11 cellular contexts compared by ENCODE assay signal in genomic region chr20:56187791-56188190, GRCh38.
DNase-seq lines count a peak whose midpoint lies in the region; ATAC-seq and TF ChIP-seq lines count a peak whose summit lies in the region.
"Had no signal": no experiment of that assay in that cellular context is flagged by ENCODE, and none has a peak within 500 bp of the region (broad histone marks: within the 10 kb centered on the region; RNA-seq: fewer than 3 reads in every experiment).

No MANE protein-coding gene starts in this region.

- DNase-seq in NCI-H1417 (lab: John Stamatoyannopoulos, UW) = peak; percentile 52 to 97 (median 76)
- DNase-seq in NCI-H1417 treated with DMSO at 0.1 percent for 48 hours (lab: John Stamatoyannopoulos, UW) = no peak
- DNase-seq in NCI-H82 (lab: John Stamatoyannopoulos, UW) = peak; percentile 60
- no peak for DNase-seq in chondrocyte (ENCODE audit: low spot score)
- peak; percentile 11 for DNase-seq in putamen (ENCODE audit: low spot score)
- DNase-seq in T-helper 17 cell = no peak
- DNase-seq in DMS79 (lab: John Stamatoyannopoulos, UW) = no peak
- DNase-seq in NOMO-1 treated with DMSO at 0.1 percent for 48 hours (lab: John Stamatoyannopoulos, UW; ENCODE audit: unreplicated experiment) = no peak
- DNase-seq: activated CD8-positive, alpha-beta memory T cell treated with anti-CD3 and anti-CD28 coated beads, Interleukin-2, amount 50 U/mL, for 48 hours; KG1; stimulated activated naive CD4-positive, alpha-beta T cell had no signal

- peaks cover 14% of the 10 kb centered on the region for H3K9me3 Mint-ChIP-seq in chondrocyte (ENCODE audit: low read depth)

- TF ChIP-seq CTCF in chondrocyte (IDR thresholded peaks at IDR 0.05) = peak; percentile 28

- H3K36me3 Mint-ChIP-seq in chondrocyte (ENCODE audit: low read depth) (no peaks in the 10 kb centered on the region), T-helper 17 cell (ENCODE audit: low read depth) (no peaks in the 10 kb centered on the region)

- H3K27me3 Mint-ChIP-seq in chondrocyte (ENCODE audit: low read depth) (no peaks in the 10 kb centered on the region), T-helper 17 cell (no peaks in the 10 kb centered on the region)

- H3K4me1 Mint-ChIP-seq in chondrocyte (ENCODE audit: low read depth) (no peaks in the 10 kb centered on the region), T-helper 17 cell (no peaks in the 10 kb centered on the region)

- H3K27ac Mint-ChIP-seq in chondrocyte (ENCODE audit: unreplicated experiment) = no peak overlapping the region
- H3K27ac Mint-ChIP-seq in T-helper 17 cell = no peak overlapping the region

- H3K4me3 Mint-ChIP-seq in chondrocyte (ENCODE audit: unreplicated experiment) (no peak overlapping the region), T-helper 17 cell (no peak overlapping the region)

- no peak for ATAC-seq in T-helper 17 cell

- H3K9me3 ChIP-seq in T-helper 17 cell (ENCODE audit: control insufficient read depth, low read length, poor library complexity, severe bottlenecking) = no peaks in the 10 kb centered on the region

Comparison
In these comparisons a context has a peak if more than half of its experiments do, and no peak if none do; other contexts are left out.
1. DNase-seq: peak in NCI-H1417 (3 of 3), NCI-H82 (single experiment) and putamen (single experiment); none in NCI-H1417 treated with DMSO at 0.1 percent for 48 hours (single experiment), chondrocyte (single experiment), T-helper 17 cell (0 of 3), DMS79 (single experiment) and NOMO-1 treated with DMSO at 0.1 percent for 48 hours (single experiment).